22 cellular contexts compared by ENCODE assay signal in genomic region chr1:115423776-115424175, GRCh38.
A peak's percentile ranks its signal among the peaks of the same experiment; 100 is the strongest.
DNase-seq lines count a peak whose midpoint lies in the region; ATAC-seq, FAIRE-seq and TF ChIP-seq lines count a peak whose summit lies in the region.
"Had no signal": no experiment of that assay in that cellular context is flagged by ENCODE, and none has a peak within 500 bp of the region (broad histone marks: within the 10 kb centered on the region; RNA-seq: fewer than 3 reads in every experiment).

No MANE protein-coding gene starts in this region.

- H3K4me1 ChIP-seq in GM23338 (ENCODE audit: insufficient read depth) = no peaks in the 10 kb centered on the region

- H3K36me3 ChIP-seq in GM23338 (ENCODE audit: insufficient read depth) = no peaks in the 10 kb centered on the region
- H3K36me3 ChIP-seq in bronchial epithelial cell (ENCODE audit: control insufficient read depth, insufficient read depth, low read length) = no peaks in the 10 kb centered on the region

- H3K9me2 ChIP-seq in GM23338 (ENCODE audit: insufficient read depth) = peaks cover 14% of the 10 kb centered on the region; the same call in 1 of the 2 replicates

- no peaks in the 10 kb centered on the region for H3K79me2 ChIP-seq in GM23338 (replicated peaks; ENCODE audit: insufficient read depth)

- H3K4me3 Mint-ChIP-seq in GM23338 = no peak overlapping the region
- no peak overlapping the region for H3K4me3 Mint-ChIP-seq in activated T-helper 2 cell treated with anti-CD3 and anti-CD28 coated beads, Interferon-gamma antibody, Interleukin-2, Interleukin-4, amounts not matched to agents 10 μg/mL and 5 μg/mL and 100 μg/mL, durations not matched to agents 14 hours and 24 hours and 36 hours (ENCODE audit: low read depth)

- FAIRE-seq in bronchial epithelial cell (lab: Jason Lieb, UNC) = no peak
- FAIRE-seq in HTR-8/SVneo (lab: Jason Lieb, UNC) = no peak
- FAIRE-seq: A204.1, GM12878, H1 had no signal

- no peaks in the 10 kb centered on the region for H4K20me1 ChIP-seq in GM23338 (replicated peaks; ENCODE audit: insufficient read depth)

- peaks cover 4% of the 10 kb centered on the region; the same call in 1 of the 3 replicates for H3K4me1 Mint-ChIP-seq in GM23338
- H3K4me1 Mint-ChIP-seq in activated T-helper 2 cell treated with anti-CD3 and anti-CD28 coated beads, Interferon-gamma antibody, Interleukin-2, Interleukin-4, amounts not matched to agents 10 μg/mL and 5 μg/mL and 100 μg/mL, durations not matched to agents 14 hours and 24 hours and 36 hours (ENCODE audit: low read depth) = peaks cover 5% of the 10 kb centered on the region

- H2AFZ ChIP-seq in GM23338 = peak overlapping the region; percentile 47; the same call in 1 of the 2 replicates
- H2AFZ ChIP-seq: PC-9 had no signal

- H3K27me3 Mint-ChIP-seq in GM23338 (ENCODE audit: insufficient read depth, low read depth, poor library complexity) = no peaks in the 10 kb centered on the region
- no peaks in the 10 kb centered on the region for H3K27me3 Mint-ChIP-seq in activated T-helper 2 cell treated with anti-CD3 and anti-CD28 coated beads, Interferon-gamma antibody, Interleukin-2, Interleukin-4, amounts not matched to agents 10 μg/mL and 5 μg/mL and 100 μg/mL, durations not matched to agents 14 hours and 24 hours and 36 hours (ENCODE audit: low read depth)

- no peaks in the 10 kb centered on the region for H3K36me3 Mint-ChIP-seq in GM23338 (ENCODE audit: low read depth)
- H3K36me3 Mint-ChIP-seq in activated T-helper 2 cell treated with anti-CD3 and anti-CD28 coated beads, Interferon-gamma antibody, Interleukin-2, Interleukin-4, amounts not matched to agents 10 μg/mL and 5 μg/mL and 100 μg/mL, durations not matched to agents 14 hours and 24 hours and 36 hours (ENCODE audit: low read depth) = no peaks in the 10 kb centered on the region

- no peak for TF ChIP-seq CTCF in GM23338 (conservative IDR thresholded peaks at IDR 0.05; ENCODE audit: low read depth in 2 of 2)
- no peak for TF ChIP-seq CTCF in bronchial epithelial cell (IDR thresholded peaks at IDR 0.05; ENCODE audit: insufficient read depth, low read length, severe bottlenecking)
- no peak for TF ChIP-seq CTCF in fibroblast of the aortic adventitia (IDR thresholded peaks at IDR 0.05; ENCODE audit: insufficient read depth, low read length)

- DNase-seq in AG08396 (ENCODE audit: low spot score) (peak; percentile 25), GM23338 (ENCODE audit: low spot score) (no peak), bronchial epithelial cell (ENCODE audit: low read depth) (peak; percentile 16), fibroblast of the aortic adventitia (ENCODE audit: low read depth) (peak; percentile 54), AG20443 (ENCODE audit: low spot score) (no peak), HTR-8/SVneo (ENCODE audit: insufficient read length, low spot score) (no peak)
- no peak for DNase-seq in activated T-helper 2 cell treated with anti-CD3 and anti-CD28 coated beads, Interferon-gamma antibody, Interleukin-2, Interleukin-4, amounts not matched to agents 10 μg/mL and 5 μg/mL and 100 μg/mL, durations not matched to agents 14 hours and 24 hours and 36 hours (ENCODE audit: low spot score)
- DNase-seq: C1 segment of cervical spinal cord, DMS79 treated with DMSO at 0.1 percent for 48 hours, GF-D8, MV-4-11, NCI-H187, NCI-H2107, NCI-H510A, NCI-H748 treated with DMSO at 0.1 percent for 48 hours, PC-9 had no signal

- no peak overlapping the region for H3K4me2 ChIP-seq in GM23338
- H3K4me2 ChIP-seq: KMS-11, PC-9 had no signal

- ATAC-seq in GM23338 (no peak), GM21381 (IDR thresholded peaks at IDR 0.05; ENCODE audit: unreplicated experiment) (no peak)
- ATAC-seq: GM12878 had no signal

- H3K27me3 ChIP-seq in GM23338 (ENCODE audit: insufficient read depth) (no peaks in the 10 kb centered on the region), bronchial epithelial cell (ENCODE audit: control insufficient read depth, insufficient read depth, low read length) (no peaks in the 10 kb centered on the region)

- H3K27ac ChIP-seq in GM23338 (ENCODE audit: low read depth) = no peak overlapping the region
- H3K27ac ChIP-seq: KMS-11, PC-9, RWPE1 had no signal

- intact Hi-C loops in activated T-helper 2 cell treated with anti-CD3 and anti-CD28 coated beads, Interferon-gamma antibody, Interleukin-2, Interleukin-4, amounts not matched to agents 10 μg/mL and 5 μg/mL and 100 μg/mL, durations not matched to agents 14 hours and 24 hours and 36 hours (cut with micrococcal nuclease) = no loop called here

- no peaks in the 10 kb centered on the region for H3K9me3 Mint-ChIP-seq in GM23338
- H3K9me3 Mint-ChIP-seq in activated T-helper 2 cell treated with anti-CD3 and anti-CD28 coated beads, Interferon-gamma antibody, Interleukin-2, Interleukin-4, amounts not matched to agents 10 μg/mL and 5 μg/mL and 100 μg/mL, durations not matched to agents 14 hours and 24 hours and 36 hours = no peaks in the 10 kb centered on the region

- peak overlapping the region; percentile 21; the same call in 1 of the 2 replicates for H3K27ac Mint-ChIP-seq in GM23338
- no peak overlapping the region for H3K27ac Mint-ChIP-seq in activated T-helper 2 cell treated with anti-CD3 and anti-CD28 coated beads, Interferon-gamma antibody, Interleukin-2, Interleukin-4, amounts not matched to agents 10 μg/mL and 5 μg/mL and 100 μg/mL, durations not matched to agents 14 hours and 24 hours and 36 hours

- H3F3A ChIP-seq in GM23338 (replicated peaks; ENCODE audit: low read depth) = no peaks in the 10 kb centered on the region

- H3K4me3 ChIP-seq in GM23338 (no peak overlapping the region), bronchial epithelial cell (ENCODE audit: low read depth, low read length) (no peak overlapping the region), fibroblast of the aortic adventitia (ENCODE audit: low read depth, low read length) (no peak overlapping the region)
- H3K4me3 ChIP-seq: GM12878, PC-9 had no signal

TF ChIP-seq in GM23338, 12 proteins besides CTCF, POLR2A, EP300 and RAD21:
- no peak for TF ChIP-seq ETS1 (IDR thresholded peaks at IDR 0.05)
- TF ChIP-seq NANOG (IDR thresholded peaks at IDR 0.05; ENCODE audit: borderline replicate concordance) = no peak
- TF ChIP-seq ZNF331 (CRISPR knock-in tag; IDR thresholded peaks at IDR 0.05; ENCODE audit: low read depth) = no peak
- no peak for TF ChIP-seq ZNF114 (CRISPR knock-in tag; IDR thresholded peaks at IDR 0.05)
- TF ChIP-seq JUNB (IDR thresholded peaks at IDR 0.05; ENCODE audit: unreplicated experiment) = no peak
- no peak for TF ChIP-seq STAT1 (IDR thresholded peaks at IDR 0.05; ENCODE audit: unreplicated experiment)
- TF ChIP-seq POLR2AphosphoS5 (IDR thresholded peaks at IDR 0.05; ENCODE audit: low read depth) = no peak
- TF ChIP-seq EZH2phosphoT487 (IDR thresholded peaks at IDR 0.05; ENCODE audit: unreplicated experiment) = no peak
- TF ChIP-seq CREB1 (CRISPR knock-in tag; IDR thresholded peaks at IDR 0.05; ENCODE audit: low read depth) = no peak

Comparison
In these comparisons a context has a peak if more than half of its experiments do, and no peak if none do; other contexts are left out.
1. DNase-seq: peak in AG08396 (single experiment), bronchial epithelial cell (single experiment) and fibroblast of the aortic adventitia (single experiment); none in GM23338 (single experiment), activated T-helper 2 cell treated with anti-CD3 and anti-CD28 coated beads, Interferon-gamma antibody, Interleukin-2, Interleukin-4, amounts not matched to agents 10 μg/mL and 5 μg/mL and 100 μg/mL, durations not matched to agents 14 hours and 24 hours and 36 hours (single experiment), AG20443 (single experiment) and HTR-8/SVneo (single experiment).